In the genomic region with DNA sequence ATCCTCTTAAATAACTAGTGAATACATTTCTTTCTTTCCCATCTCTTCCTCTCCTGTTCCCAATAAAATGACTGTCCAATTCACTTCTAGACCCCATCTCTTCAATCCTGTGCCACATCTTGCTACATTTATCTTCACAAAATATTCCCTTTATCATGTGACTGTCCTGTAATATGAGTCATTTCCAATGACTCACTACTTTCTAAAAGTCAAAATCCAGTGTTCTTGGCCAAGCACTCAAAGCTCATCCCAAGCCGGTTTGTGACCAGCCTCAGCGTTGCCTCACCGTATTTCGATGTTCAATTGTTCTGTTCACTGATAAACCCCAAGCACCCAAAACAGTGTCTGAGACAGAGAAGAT, we compare ENCODE assay signal across 1 cellular context.
TF ChIP-seq lines count a peak whose summit lies in the region.

No MANE protein-coding gene starts in this region.

TF ChIP-seq in IMR-90, 13 proteins besides CTCF, POLR2A, EP300 and RAD21 (continued from another document):
- TF ChIP-seq, protein P1, sequence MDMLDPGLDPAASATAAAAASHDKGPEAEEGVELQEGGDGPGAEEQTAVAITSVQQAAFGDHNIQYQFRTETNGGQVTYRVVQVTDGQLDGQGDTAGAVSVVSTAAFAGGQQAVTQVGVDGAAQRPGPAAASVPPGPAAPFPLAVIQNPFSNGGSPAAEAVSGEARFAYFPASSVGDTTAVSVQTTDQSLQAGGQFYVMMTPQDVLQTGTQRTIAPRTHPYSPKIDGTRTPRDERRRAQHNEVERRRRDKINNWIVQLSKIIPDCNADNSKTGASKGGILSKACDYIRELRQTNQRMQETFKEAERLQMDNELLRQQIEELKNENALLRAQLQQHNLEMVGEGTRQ (IDR thresholded peaks at IDR 0.05; ENCODE audit: low read depth, low read length) = peak; percentile 64
